1 cellular context compared by ENCODE assay signal in genomic region chr5:96745844-96746531, GRCh38.
TF ChIP-seq lines count a peak whose summit lies in the region.

No MANE protein-coding gene starts in this region.

TF ChIP-seq in HEK293, 187 proteins besides CTCF, POLR2A, EP300 and RAD21 (continued from another document):
- TF ChIP-seq ZNF645 (tag by site-specific recombination; IDR thresholded peaks at IDR 0.05): 0 out of 2 replicates have a peak, but pooled peaks have one; percentile 79
- TF ChIP-seq PRDM1 (tag by site-specific recombination; IDR thresholded peaks at IDR 0.05): peak; percentile 4; the same call in 1 of the 2 replicates
- peak; percentile 81 for TF ChIP-seq ZNF629 (tag by site-specific recombination; IDR thresholded peaks at IDR 0.05)
- peak; percentile 53; the same call in 1 of the 2 replicates for TF ChIP-seq ZNF324 (tag by site-specific recombination; IDR thresholded peaks at IDR 0.05)
- no peak for TF ChIP-seq ZNF555 (tag by site-specific recombination; conservative IDR thresholded peaks at IDR 0.05)
- TF ChIP-seq ZNF354C (tag by site-specific recombination; IDR thresholded peaks at IDR 0.05; ENCODE audit: borderline replicate concordance, low read depth): no peak
- TF ChIP-seq FEZF1 (tag by site-specific recombination; IDR thresholded peaks at IDR 0.05): peak; percentile 99
- peak; percentile 71 for TF ChIP-seq GLIS1 (tag by site-specific recombination; IDR thresholded peaks at IDR 0.05)
- peak; percentile 47 for TF ChIP-seq SETDB1 (IDR thresholded peaks at IDR 0.05; ENCODE audit: insufficient read length, low read length)
- no peak for TF ChIP-seq ZNF792 (tag by site-specific recombination; IDR thresholded peaks at IDR 0.05)
- peak; percentile 59; the same call in 1 of the 2 replicates for TF ChIP-seq ZNF423 (tag by site-specific recombination; IDR thresholded peaks at IDR 0.05)
